In genomic region chr5:176603091-176603490, GRCh38 we compare ENCODE assay signal across 1 cellular context.
A peak's percentile ranks its signal among the peaks of the same experiment; 100 is the strongest.
TF ChIP-seq lines count a peak whose summit lies in the region.

No MANE protein-coding gene starts in this region.

TF ChIP-seq in K562, 482 proteins besides CTCF, POLR2A, EP300 and RAD21:
- TF ChIP-seq CBFA2T3 (IDR thresholded peaks at IDR 0.05), result 0 out of 2 replicates have a peak, but pooled peaks have one; percentile 5
- TF ChIP-seq SMARCC2 (IDR thresholded peaks at IDR 0.05; ENCODE audit: low read depth), result no peak
